Comparison of ENCODE assay signal across 12 cellular contexts in the genomic region with DNA sequence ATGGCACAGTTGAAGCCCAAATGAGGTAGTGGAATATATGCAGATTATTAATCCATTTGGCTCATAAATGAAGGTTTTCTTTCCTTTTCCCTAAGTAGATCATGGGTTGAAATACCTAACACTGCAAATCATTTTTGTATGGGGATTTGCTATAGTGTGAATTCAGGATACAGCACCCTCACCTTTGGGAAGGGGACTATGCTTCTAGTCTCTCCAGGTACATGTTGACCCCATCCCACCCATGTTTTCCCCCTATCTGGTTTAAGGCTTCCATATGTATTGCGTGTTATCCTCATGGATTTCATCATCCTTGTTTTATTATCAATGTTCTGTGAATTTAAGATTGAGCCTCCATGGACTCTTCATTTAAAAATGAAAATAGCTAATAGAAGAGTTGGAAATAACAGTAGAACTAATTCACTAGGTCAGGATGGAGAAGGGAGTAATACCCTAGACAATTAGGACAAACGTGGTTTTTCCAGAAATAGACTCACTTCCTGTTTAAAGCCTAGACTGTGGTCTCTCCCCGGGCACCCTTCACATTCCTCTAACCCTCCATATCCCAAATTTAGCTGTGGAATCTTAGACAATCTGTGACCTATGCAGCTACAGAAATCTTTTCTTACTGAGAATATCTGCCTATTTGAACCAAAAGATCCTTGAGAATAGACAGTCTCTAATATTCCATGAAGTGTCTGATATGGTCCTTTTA. TPM values are rescaled to one million over a fixed set of nuclear protein-coding genes. Genes with fewer than 3 reads are reported as not detected.
A peak's percentile ranks its signal among the peaks of the same experiment; 100 is the strongest.
DNase-seq lines count a peak whose midpoint lies in the region; ATAC-seq, FAIRE-seq and TF ChIP-seq lines count a peak whose summit lies in the region.
"Had no signal": no experiment of that assay in that cellular context is flagged by ENCODE, and none has a peak within 500 bp of the region (broad histone marks: within the 10 kb centered on the region; RNA-seq: fewer than 3 reads in every experiment).

No MANE protein-coding gene starts in this region.

- no peak for TF ChIP-seq CTCF in HepG2 (CRISPR knock-in tag; IDR thresholded peaks at IDR 0.05)
- no peak for TF ChIP-seq CTCF in right lobe of liver (IDR thresholded peaks at IDR 0.05)
- TF ChIP-seq CTCF in SU-DHL-6 (IDR thresholded peaks at IDR 0.05; ENCODE audit: insufficient read depth, low read length, poor library complexity, severe bottlenecking) = no peak
- TF ChIP-seq CTCF in fibroblast of pulmonary artery (IDR thresholded peaks at IDR 0.05; ENCODE audit: low read length, missing control alignments) = no peak

- H3K27ac ChIP-seq in HepG2 (ENCODE audit: extremely low read length, insufficient read depth, low read length) (no peak overlapping the region), right lobe of liver (no peak overlapping the region), SU-DHL-6 (ENCODE audit: low read depth, low read length) (peak overlapping the region; percentile 85)
- H3K27ac ChIP-seq: lower lobe of right lung had no signal

- H3F3A ChIP-seq in SU-DHL-6 (ENCODE audit: insufficient read depth) = peaks cover 28% of the 10 kb centered on the region

- no TSS peak for BruUV-seq in HepG2 (replicated peaks; lab: Mats Ljungman, UMichigan)

- FAIRE-seq in HepG2 (lab: Jason Lieb, UNC) = no peak

- H3K9me2 ChIP-seq in SU-DHL-6 (replicated peaks; ENCODE audit: insufficient read depth, low read length) = no peaks in the 10 kb centered on the region

- H3K9me3 ChIP-seq in HepG2 (ENCODE audit: low read length) = no peaks in the 10 kb centered on the region
- H3K9me3 ChIP-seq in right lobe of liver = no peaks in the 10 kb centered on the region
- no peaks in the 10 kb centered on the region for H3K9me3 ChIP-seq in SU-DHL-6 (ENCODE audit: insufficient read depth, low read length)
- no peaks in the 10 kb centered on the region for H3K9me3 ChIP-seq in HAP-1
- H3K9me3 ChIP-seq: esophagus squamous epithelium, lower lobe of right lung had no signal

- 9% methylated on average over 3 of the region's 3 CpGs for WGBS in HepG2 (ENCODE audit: low lambda C conversion rate)
- WGBS in right lobe of liver (ENCODE audit: insufficient coverage, low coverage, low lambda C conversion rate, missing lambda C conversion rate) = 43% methylated on average over 3 of the region's 3 CpGs

- H3K9ac ChIP-seq in HepG2 (ENCODE audit: insufficient read depth, low read depth, low read length) = no peak overlapping the region
- peak overlapping the region; percentile 52 for H3K9ac ChIP-seq in SU-DHL-6 (ENCODE audit: low read length)

- H3K4me3 ChIP-seq in HepG2 (replicated peaks in 1 of 3; ENCODE audit: insufficient read depth in 1 of 3, low read depth in 2 of 3, low read length in 3 of 3) (no peak overlapping the region), right lobe of liver (no peak overlapping the region), SU-DHL-6 (ENCODE audit: insufficient read depth, low read length, poor library complexity, severe bottlenecking) (peak overlapping the region; percentile 15), fibroblast of pulmonary artery (replicated peaks; ENCODE audit: low read depth, low read length) (no peak overlapping the region), HAP-1 (no peak overlapping the region)
- H3K4me3 ChIP-seq: esophagus squamous epithelium, lower lobe of right lung had no signal

- no peak for TF ChIP-seq POLR2A in HepG2 (IDR thresholded peaks at IDR 0.05; ENCODE audit: insufficient read depth in 1 of 2, low read depth in 2 of 2, low read length in 2 of 2)
- no peak for TF ChIP-seq POLR2A in right lobe of liver (IDR thresholded peaks at IDR 0.05)

- in situ Hi-C loops in HepG2 (cut with HindIII; ENCODE audit: extremely low pct_ligation_motif_present, low pct_unique_long_range_greater_than_20kb) (no loop called here), HAP-1 (cut with MboI; ENCODE audit: low sequenced_read_pairs) (no loop called here)

- H4K20me1 ChIP-seq in HepG2 (ENCODE audit: insufficient read depth, low read length) (no peaks in the 10 kb centered on the region), SU-DHL-6 (ENCODE audit: low read depth, low read length) (no peaks in the 10 kb centered on the region)

- no peak for TF ChIP-seq RAD21 in HepG2 (CRISPR knock-in tag; IDR thresholded peaks at IDR 0.05)

- DNase-seq in HepG2 (ENCODE audit: low spot score) (no peak), right lobe of liver (no peak), fibroblast of pulmonary artery (ENCODE audit: low read depth) (peak; percentile 55), HAP-1 (ENCODE audit: low spot score in 2 of 2) (no peak), amniotic stem cell (lab: John Stamatoyannopoulos, UW) (no peak), HuH-7.5 (ENCODE audit: low spot score) (no peak)
- DNase-seq: esophagus squamous epithelium, lower lobe of right lung, NCI-H510A, substantia nigra had no signal

- no peak overlapping the region for H2AFZ ChIP-seq in HepG2 (ENCODE audit: low read length)
- H2AFZ ChIP-seq in SU-DHL-6 (ENCODE audit: low read depth, low read length, severe bottlenecking) = no peak overlapping the region

- H3K36me3 ChIP-seq in HepG2 (replicated peaks in 1 of 2; ENCODE audit: control insufficient read depth in 1 of 2, insufficient read depth in 2 of 2, low read length in 2 of 2) (no peaks in the 10 kb centered on the region), right lobe of liver (no peaks in the 10 kb centered on the region), SU-DHL-6 (ENCODE audit: low read length) (0 out of 2 replicates have a peak, but pooled peaks cover 6% of the 10 kb centered on the region), HAP-1 (replicated peaks) (no peaks in the 10 kb centered on the region)
- H3K36me3 ChIP-seq: esophagus squamous epithelium, lower lobe of right lung had no signal

- H3K79me2 ChIP-seq in HepG2 (ENCODE audit: insufficient read depth, low read length) (no peaks in the 10 kb centered on the region), SU-DHL-6 (ENCODE audit: insufficient read depth, low read length) (0 out of 2 replicates have a peak, but pooled peaks cover 5% of the 10 kb centered on the region)

- H3K4me2 ChIP-seq in HepG2 (ENCODE audit: low read depth, low read length) = no peak overlapping the region
- H3K4me2 ChIP-seq in SU-DHL-6 (ENCODE audit: low read depth, low read length, poor library complexity, severe bottlenecking) = peak overlapping the region; percentile 68

- no peaks in the 10 kb centered on the region for H3K4me1 ChIP-seq in HepG2 (ENCODE audit: insufficient read depth, low read length)
- H3K4me1 ChIP-seq in right lobe of liver = no peaks in the 10 kb centered on the region
- H3K4me1 ChIP-seq in HAP-1 = peaks cover under 1% of the 10 kb centered on the region

- H3K27me3 ChIP-seq in HepG2 (ENCODE audit: control insufficient read depth in 1 of 2, insufficient read depth in 2 of 2, low read length in 2 of 2) (peaks cover 0 to 8% of the 10 kb centered on the region in 2 experiments; a peak in 3 of 5 replicates), right lobe of liver (no peaks in the 10 kb centered on the region), SU-DHL-6 (ENCODE audit: low read length) (no peaks in the 10 kb centered on the region), HAP-1 (ENCODE audit: low read depth) (no peaks in the 10 kb centered on the region; the same call in 1 of the 2 replicates)
- H3K27me3 ChIP-seq: esophagus squamous epithelium had no signal

- POLR2A ChIA-PET in HepG2 (lab: Yijun Ruan, JAX) = no interaction called here

- CTCF ChIA-PET in HepG2 (lab: Yijun Ruan, JAX; ENCODE audit: low intra/inter-chr PET ratio, low total read pairs) = no interaction called here

- ATAC-seq in HepG2 = no peak
- no peak for ATAC-seq in right lobe of liver
- no peak for ATAC-seq in GM21367 (IDR thresholded peaks at IDR 0.05; ENCODE audit: unreplicated experiment)

- TF ChIP-seq EP300 in HepG2 (IDR thresholded peaks at IDR 0.05; ENCODE audit: low read depth in 2 of 2, low read length in 2 of 2) = no peak
- TF ChIP-seq EP300 in HepG2 (CRISPR knock-in tag; IDR thresholded peaks at IDR 0.05; ENCODE audit: borderline replicate concordance) = no peak

- intact Hi-C loops in HepG2 (cut with micrococcal nuclease; ENCODE audit: unreplicated experiment) (no loop called here), right lobe of liver (cut with DNase I) (no loop called here)

TF ChIP-seq in HepG2, 621 proteins besides CTCF, POLR2A, EP300 and RAD21 (continues in another document):
- TF ChIP-seq ZNF44 (CRISPR knock-in tag; IDR thresholded peaks at IDR 0.05) = no peak
- TF ChIP-seq RNF2 (conservative IDR thresholded peaks at IDR 0.05; ENCODE audit: low read depth) = no peak

RNA-seq across cellular contexts. Expression of gene DAD1, which starts 56.5 kb away (rescaled TPM):
- total RNA-seq in HepG2 (2016; rRNA removed; fragmentation: Illumina TruSeq; extraction: Trizol) (385 and 558 TPM in 2 replicates), right lobe of liver (100 to 1,000 TPM; 107 to 249 (median 133) TPM)
- 148 and 149 TPM in 2 replicates for total RNA-seq in HepG2 (2016; cell fraction: cytosol; rRNA removed; fragmentation: Illumina TruSeq; extraction: Trizol; ENCODE audit: low read depth)
- 449 and 577 TPM in 2 replicates for total RNA-seq in HepG2 (2016; cell fraction: insoluble cytoplasmic fraction; rRNA removed; fragmentation: Illumina TruSeq; extraction: Trizol)
- total RNA-seq in HepG2 (2016; cell fraction: membrane; rRNA removed; fragmentation: Illumina TruSeq; extraction: Trizol) = 133 and 150 TPM in 2 replicates
- total RNA-seq in HepG2 (2016; cell fraction: nucleus; rRNA removed; fragmentation: Illumina TruSeq; extraction: Trizol) = 382 and 439 TPM in 2 replicates
- 508 and 626 TPM in 2 replicates for polyA plus RNA-seq in HepG2 (2011; rRNA removed)
- polyA plus RNA-seq in HepG2 (2011; cell fraction: cytosol; rRNA removed) = 1,110 and 1,232 TPM in 2 replicates
- 187 and 222 TPM in 2 replicates for polyA plus RNA-seq in HepG2 (2011; cell fraction: nucleus; rRNA removed)
- 327 and 493 TPM in 2 replicates for polyA plus RNA-seq in HepG2 (2012)
- polyA plus RNA-seq in HepG2 (2016; cell fraction: cytosol; fragmentation: Illumina TruSeq; extraction: Trizol; ENCODE audit: low read depth) = 141 and 152 TPM in 2 replicates
- 395 and 434 TPM in 2 replicates for polyA plus RNA-seq in HepG2 (2016; cell fraction: insoluble cytoplasmic fraction; fragmentation: Illumina TruSeq; extraction: Trizol; ENCODE audit: low read depth)
- 122 and 125 TPM in 2 replicates for polyA plus RNA-seq in HepG2 (2016; cell fraction: membrane; fragmentation: Illumina TruSeq; extraction: Trizol; ENCODE audit: low read depth)
- 602 and 624 TPM in 2 replicates for polyA plus RNA-seq in HepG2 (2016; cell fraction: nucleus; fragmentation: Illumina TruSeq; extraction: Trizol; ENCODE audit: insufficient read depth, low read depth)
- 261 and 460 TPM in 2 replicates for polyA minus RNA-seq in HepG2 (2011; rRNA and poly(A)+ RNA removed; ENCODE audit: low replicate concordance)
- polyA minus RNA-seq in HepG2 (2011; cell fraction: cytosol; rRNA and poly(A)+ RNA removed) = 132 TPM in 2 replicates
- 79.2 and 94.7 TPM in 2 replicates for polyA minus RNA-seq in HepG2 (2011; cell fraction: nucleus; rRNA and poly(A)+ RNA removed)
